Comparison of ENCODE assay signal across 7 cellular contexts in the genomic region with DNA sequence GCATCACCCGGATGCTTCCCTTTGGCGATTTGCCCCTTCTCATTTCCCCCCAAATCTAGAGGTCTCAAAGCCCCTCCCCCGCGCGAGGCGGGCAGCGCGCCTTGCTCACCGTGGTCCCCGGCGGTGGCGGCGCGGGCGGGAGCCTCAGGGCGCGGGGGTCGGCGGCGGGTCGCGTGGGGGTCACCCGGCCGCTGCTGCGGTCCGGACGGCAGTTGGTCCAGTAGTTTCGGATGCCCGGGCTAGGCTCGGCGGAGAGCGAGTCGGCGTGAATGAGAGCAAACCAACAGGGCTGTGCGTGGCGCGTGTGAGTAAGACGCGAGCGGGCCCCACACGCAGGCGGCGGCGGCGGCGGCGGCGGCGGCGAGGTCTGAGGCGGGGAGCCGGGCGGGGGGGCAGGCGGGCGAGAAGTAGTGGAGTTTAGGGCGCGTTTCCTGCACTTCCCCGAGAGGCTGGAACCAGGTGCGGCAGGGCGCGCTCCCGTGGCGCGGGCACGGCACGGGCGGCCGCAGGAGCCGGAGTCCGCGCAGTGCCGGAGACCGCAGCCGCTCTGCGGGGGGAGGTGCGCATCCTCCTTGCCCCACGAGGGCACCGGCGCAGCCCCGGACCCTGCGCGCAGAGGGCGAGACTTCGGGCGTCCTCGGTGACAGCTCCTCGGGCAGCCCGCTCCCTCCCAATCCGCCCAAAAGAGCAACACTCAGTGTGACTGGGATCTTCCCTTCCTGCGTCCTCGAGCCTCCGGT. TPM values are rescaled to one million over a fixed set of nuclear protein-coding genes. Genes with fewer than 3 reads are reported as not detected.
DNase-seq lines count a peak whose midpoint lies in the region; ATAC-seq, FAIRE-seq and TF ChIP-seq lines count a peak whose summit lies in the region.

No MANE protein-coding gene starts in this region.

- H3K27me3 ChIP-seq in H7 (ENCODE audit: control insufficient read depth, insufficient read depth, low read length) (no peaks in the 10 kb centered on the region; the same call in 1 of the 2 replicates), parathyroid adenoma (ENCODE audit: control insufficient read depth, insufficient read depth, low read length) (no peaks in the 10 kb centered on the region)

- H3K4me3 ChIP-seq in H7 (ENCODE audit: insufficient read depth, low read depth, low read length) = peak overlapping the region; percentile 86
- H3K4me3 ChIP-seq in parathyroid adenoma (ENCODE audit: low read depth, low read length) = peak overlapping the region; percentile 40

- no peak for TF ChIP-seq CTCF in parathyroid adenoma (IDR thresholded peaks at IDR 0.05)

- H3K4me1 ChIP-seq in parathyroid adenoma = no peaks in the 10 kb centered on the region

- no peak for FAIRE-seq in frontal cortex (lab: Jason Lieb, UNC)

- no peaks in the 10 kb centered on the region for H3K79me2 ChIP-seq in parathyroid adenoma

- no peak overlapping the region for H2AFZ ChIP-seq in parathyroid adenoma

- DNase-seq in H7 (peak; percentile 77), RPMI8226 (peak; percentile 31), frontal cortex (ENCODE audit: low spot score in 2 of 2) (peak; percentile 29 to 58), SKM-1 treated with dmso at 0.1 percent for 144 hours (lab: John Stamatoyannopoulos, UW; ENCODE audit: unreplicated experiment) (no peak)

- H3K36me3 ChIP-seq in H7 (replicated peaks; ENCODE audit: control insufficient read depth, insufficient read depth, low read length) (no peaks in the 10 kb centered on the region), parathyroid adenoma (ENCODE audit: control insufficient read depth, insufficient read depth, low read length) (no peaks in the 10 kb centered on the region)

- no peak overlapping the region for H3K27ac ChIP-seq in parathyroid adenoma

- H3K9me3 ChIP-seq in parathyroid adenoma (ENCODE audit: control insufficient read depth, low read length) = no peaks in the 10 kb centered on the region

- H3K4me2 ChIP-seq in parathyroid adenoma (ENCODE audit: low read length) = peak overlapping the region; percentile 69

- no peak overlapping the region for H3K9ac ChIP-seq in parathyroid adenoma

- ATAC-seq in HG03095 (IDR thresholded peaks at IDR 0.05; ENCODE audit: unreplicated experiment) = no peak
- ATAC-seq in GM18519 (IDR thresholded peaks at IDR 0.05; ENCODE audit: low FRiP score, unreplicated experiment) = no peak

RNA-seq across cellular contexts. Expression of gene HS3ST5, which starts 0.6 kb away (rescaled TPM):
- total RNA-seq in H7 (2014; rRNA removed; shearing (Covaris generic)) = 0.55 and 0.78 TPM in 2 replicates
- 13.9 TPM for total RNA-seq in frontal cortex
